In genomic region chr5:131459216-131459615, GRCh38 we compare ENCODE assay signal across 15 cellular contexts.
DNase-seq lines count a peak whose midpoint lies in the region; ATAC-seq and TF ChIP-seq lines count a peak whose summit lies in the region.
"Had no signal": no experiment of that assay in that cellular context is flagged by ENCODE, and none has a peak within 500 bp of the region (broad histone marks: within the 10 kb centered on the region; RNA-seq: fewer than 3 reads in every experiment).

No MANE protein-coding gene starts in this region.

- H3K27me3 Mint-ChIP-seq in activated naive CD8-positive, alpha-beta T cell, result no peaks in the 10 kb centered on the region
- H3K27me3 Mint-ChIP-seq in activated naive CD8-positive, alpha-beta T cell treated with anti-CD3 and anti-CD28 coated beads for 36 hours, result no peaks in the 10 kb centered on the region

- no peak for ATAC-seq in GM18907 (IDR thresholded peaks at IDR 0.05; ENCODE audit: unreplicated experiment)
- ATAC-seq: A549; CD8-positive, alpha-beta T cell had no signal

- in situ Hi-C loops in astrocyte of the cerebellum (cut with HindIII; ENCODE audit: low sequenced_read_pairs) (no loop called here), HAP-1 (cut with MboI; ENCODE audit: low sequenced_read_pairs) (no loop called here)

- H3K4me3 ChIP-seq in astrocyte of the cerebellum (ENCODE audit: low read depth, low read length), result no peak overlapping the region
- H3K4me3 ChIP-seq in fibroblast of the aortic adventitia (ENCODE audit: low read depth, low read length), result no peak overlapping the region
- H3K4me3 ChIP-seq in HAP-1, result no peak overlapping the region
- H3K4me3 ChIP-seq: A549, GM23248 had no signal

- H3K27ac Mint-ChIP-seq in activated naive CD8-positive, alpha-beta T cell, result peak overlapping the region; percentile 22
- H3K27ac Mint-ChIP-seq in activated naive CD8-positive, alpha-beta T cell treated with anti-CD3 and anti-CD28 coated beads for 36 hours, result no peak overlapping the region

- H3K36me3 Mint-ChIP-seq in activated naive CD8-positive, alpha-beta T cell, result peaks cover 34% of the 10 kb centered on the region
- H3K36me3 Mint-ChIP-seq in activated naive CD8-positive, alpha-beta T cell treated with anti-CD3 and anti-CD28 coated beads for 36 hours, result peaks cover 68% of the 10 kb centered on the region

- no peak for TF ChIP-seq CTCF in astrocyte of the cerebellum (IDR thresholded peaks at IDR 0.05; ENCODE audit: low read depth, low read length, missing control alignments)
- no peak for TF ChIP-seq CTCF in fibroblast of the aortic adventitia (IDR thresholded peaks at IDR 0.05; ENCODE audit: insufficient read depth, low read length)

- peaks cover 7% of the 10 kb centered on the region for H3K36me3 ChIP-seq in HAP-1 (replicated peaks)

- no peaks in the 10 kb centered on the region for H3K27me3 ChIP-seq in HAP-1 (ENCODE audit: low read depth)

- no peak overlapping the region for H3K4me3 Mint-ChIP-seq in activated naive CD8-positive, alpha-beta T cell
- no peak overlapping the region for H3K4me3 Mint-ChIP-seq in activated naive CD8-positive, alpha-beta T cell treated with anti-CD3 and anti-CD28 coated beads for 36 hours
- H3K4me3 Mint-ChIP-seq: CD8-positive, alpha-beta T cell had no signal

- peaks cover 57% of the 10 kb centered on the region for H3K4me1 Mint-ChIP-seq in activated naive CD8-positive, alpha-beta T cell (ENCODE audit: low read depth)
- peaks cover 41% of the 10 kb centered on the region for H3K4me1 Mint-ChIP-seq in activated naive CD8-positive, alpha-beta T cell treated with anti-CD3 and anti-CD28 coated beads for 36 hours

- H3K9me3 ChIP-seq in HAP-1, result no peaks in the 10 kb centered on the region
- H3K9me3 ChIP-seq: A549 had no signal

- DNase-seq in activated naive CD8-positive, alpha-beta T cell treated with anti-CD3 and anti-CD28 coated beads for 36 hours, result no peak
- peak; percentile 23 for DNase-seq in astrocyte of the cerebellum (ENCODE audit: low read depth)
- DNase-seq in fibroblast of the aortic adventitia (ENCODE audit: low read depth), result peak; percentile 54
- DNase-seq in putamen (ENCODE audit: low spot score), result no peak
- no peak for DNase-seq in HAP-1 (ENCODE audit: low spot score in 2 of 2)
- DNase-seq: AML-193; Calu3; CD8-positive, alpha-beta T cell; DMS79 treated with DMSO at 0.1 percent for 48 hours; GF-D8; GM23248; HCEC 1CT had no signal

- peaks cover 5% of the 10 kb centered on the region for H3K9me3 Mint-ChIP-seq in activated naive CD8-positive, alpha-beta T cell (ENCODE audit: low read depth)
- peaks cover 2% of the 10 kb centered on the region for H3K9me3 Mint-ChIP-seq in activated naive CD8-positive, alpha-beta T cell treated with anti-CD3 and anti-CD28 coated beads for 36 hours
- H3K9me3 Mint-ChIP-seq: CD8-positive, alpha-beta T cell had no signal

- H3K4me1 ChIP-seq in HAP-1, result peaks cover 12% of the 10 kb centered on the region
- H3K4me1 ChIP-seq: A549 had no signal

Comparison
In these comparisons a context has a peak if more than half of its experiments do, and no peak if none do; other contexts are left out.
1. DNase-seq: peak in astrocyte of the cerebellum (single experiment) and fibroblast of the aortic adventitia (single experiment); none in activated naive CD8-positive, alpha-beta T cell treated with anti-CD3 and anti-CD28 coated beads for 36 hours (single experiment), putamen (single experiment) and HAP-1 (0 of 2).